Comparison of ENCODE assay signal across 21 cellular contexts in genomic region chr3:71110531-71111222, GRCh38.
DNase-seq lines count a peak whose midpoint lies in the region; ATAC-seq and FAIRE-seq lines count a peak whose summit lies in the region.
"Had no signal": no experiment of that assay in that cellular context is flagged by ENCODE, and none has a peak within 500 bp of the region (broad histone marks: within the 10 kb centered on the region; RNA-seq: fewer than 3 reads in every experiment).

No MANE protein-coding gene starts in this region.

- no peak overlapping the region for H3K4me3 Mint-ChIP-seq in activated T-cell treated with anti-CD3 and anti-CD28 coated beads, Interleukin-2, amount 50 U/mL, for 24 hours
- no peak overlapping the region for H3K4me3 Mint-ChIP-seq in activated T-cell treated with anti-CD3 and anti-CD28 coated beads, Interleukin-2, amount 50 U/mL, for 4 hours
- peak overlapping the region; percentile 59 for H3K4me3 Mint-ChIP-seq in activated naive CD8-positive, alpha-beta T cell
- no peak overlapping the region for H3K4me3 Mint-ChIP-seq in stimulated activated memory B cell treated with anti-CD40 and anti-IgM and Interleukin-4, amounts not matched to agents 10 μg/mL and 1 μg/mL and 100 μg/mL, for 72 hours
- no peak overlapping the region for H3K4me3 Mint-ChIP-seq in effector memory CD8-positive, alpha-beta T cell

- no peaks in the 10 kb centered on the region for H3K27me3 Mint-ChIP-seq in activated T-cell treated with anti-CD3 and anti-CD28 coated beads, Interleukin-2, amount 50 U/mL, for 24 hours
- no peaks in the 10 kb centered on the region for H3K27me3 Mint-ChIP-seq in activated T-cell treated with anti-CD3 and anti-CD28 coated beads, Interleukin-2, amount 50 U/mL, for 4 hours (ENCODE audit: low read depth)
- no peaks in the 10 kb centered on the region for H3K27me3 Mint-ChIP-seq in activated naive CD8-positive, alpha-beta T cell
- H3K27me3 Mint-ChIP-seq in stimulated activated memory B cell treated with anti-CD40 and anti-IgM and Interleukin-4, amounts not matched to agents 10 μg/mL and 1 μg/mL and 100 μg/mL, for 72 hours: no peaks in the 10 kb centered on the region
- no peaks in the 10 kb centered on the region for H3K27me3 Mint-ChIP-seq in effector memory CD8-positive, alpha-beta T cell
- H3K27me3 Mint-ChIP-seq: CD8-positive, alpha-beta memory T cell had no signal

- no peak for ATAC-seq in activated T-cell treated with anti-CD3 and anti-CD28 coated beads, Interleukin-2, amount 50 U/mL, for 4 hours
- peak; percentile 29 for ATAC-seq in left lobe of liver
- ATAC-seq in stimulated activated memory B cell treated with anti-CD40 and anti-IgM and Interleukin-4, amounts not matched to agents 10 μg/mL and 1 μg/mL and 100 μg/mL, for 72 hours: no peak
- ATAC-seq in effector memory CD8-positive, alpha-beta T cell (replicated peaks): no peak
- ATAC-seq: body of pancreas; mucosa of descending colon; stimulated activated effector memory CD8-positive, alpha-beta T cell treated with anti-CD3 and anti-CD28 coated beads, Interleukin-12 subunit alpha, Interleukin-12 subunit beta, amount 100 ng/mL, for 72 hours had no signal

- DNase-seq in activated T-cell treated with anti-CD3 and anti-CD28 coated beads, Interleukin-2, amount 50 U/mL, for 24 hours: no peak
- no peak for DNase-seq in activated T-cell treated with anti-CD3 and anti-CD28 coated beads, Interleukin-2, amount 50 U/mL, for 4 hours
- no peak for DNase-seq in left lobe of liver (ENCODE audit: low spot score)
- no peak for DNase-seq in frontal cortex (ENCODE audit: low spot score in 2 of 2)
- no peak for DNase-seq in effector memory CD8-positive, alpha-beta T cell
- no peak for DNase-seq in stimulated activated CD4-positive, alpha-beta T cell treated with anti-CD3 and anti-CD28 coated beads, Interleukin-4, amount 100 ng/mL, for 1 hour
- DNase-seq: activated gamma-delta T cell; body of pancreas; CD8-positive, alpha-beta memory T cell; dorsolateral prefrontal cortex; EL; hypothalamus; MG63; mucosa of descending colon; NCI-H2081 treated with DMSO at 0.1 percent for 48 hours; PC-9; spleen had no signal

- peaks cover 90% of the 10 kb centered on the region for H3K4me1 Mint-ChIP-seq in activated T-cell treated with anti-CD3 and anti-CD28 coated beads, Interleukin-2, amount 50 U/mL, for 24 hours (ENCODE audit: low read depth)
- H3K4me1 Mint-ChIP-seq in activated T-cell treated with anti-CD3 and anti-CD28 coated beads, Interleukin-2, amount 50 U/mL, for 4 hours (ENCODE audit: low read depth): peaks cover 80% of the 10 kb centered on the region
- peaks cover 84% of the 10 kb centered on the region for H3K4me1 Mint-ChIP-seq in activated naive CD8-positive, alpha-beta T cell (ENCODE audit: low read depth)
- H3K4me1 Mint-ChIP-seq in stimulated activated memory B cell treated with anti-CD40 and anti-IgM and Interleukin-4, amounts not matched to agents 10 μg/mL and 1 μg/mL and 100 μg/mL, for 72 hours: peaks cover 77% of the 10 kb centered on the region
- H3K4me1 Mint-ChIP-seq in effector memory CD8-positive, alpha-beta T cell (ENCODE audit: low read depth in 2 of 2): peaks cover 19 to 61% of the 10 kb centered on the region in 2 donors

- no peaks in the 10 kb centered on the region for H3K9me3 Mint-ChIP-seq in activated T-cell treated with anti-CD3 and anti-CD28 coated beads, Interleukin-2, amount 50 U/mL, for 24 hours
- no peaks in the 10 kb centered on the region for H3K9me3 Mint-ChIP-seq in activated T-cell treated with anti-CD3 and anti-CD28 coated beads, Interleukin-2, amount 50 U/mL, for 4 hours
- H3K9me3 Mint-ChIP-seq in activated naive CD8-positive, alpha-beta T cell (ENCODE audit: low read depth): no peaks in the 10 kb centered on the region
- no peaks in the 10 kb centered on the region for H3K9me3 Mint-ChIP-seq in stimulated activated memory B cell treated with anti-CD40 and anti-IgM and Interleukin-4, amounts not matched to agents 10 μg/mL and 1 μg/mL and 100 μg/mL, for 72 hours
- no peaks in the 10 kb centered on the region for H3K9me3 Mint-ChIP-seq in effector memory CD8-positive, alpha-beta T cell
- H3K9me3 Mint-ChIP-seq: CD8-positive, alpha-beta memory T cell; stimulated activated effector memory CD8-positive, alpha-beta T cell treated with anti-CD3 and anti-CD28 coated beads, Interleukin-12 subunit alpha, Interleukin-12 subunit beta, amount 100 ng/mL, for 72 hours had no signal

- peak overlapping the region; percentile 90 for H3K27ac Mint-ChIP-seq in activated T-cell treated with anti-CD3 and anti-CD28 coated beads, Interleukin-2, amount 50 U/mL, for 24 hours
- H3K27ac Mint-ChIP-seq in activated naive CD8-positive, alpha-beta T cell: peak overlapping the region; percentile 95
- H3K27ac Mint-ChIP-seq in stimulated activated memory B cell treated with anti-CD40 and anti-IgM and Interleukin-4, amounts not matched to agents 10 μg/mL and 1 μg/mL and 100 μg/mL, for 72 hours: peak overlapping the region; percentile 91
- peak overlapping the region in 1 of 2 donors; percentile 81 for H3K27ac Mint-ChIP-seq in effector memory CD8-positive, alpha-beta T cell

- FAIRE-seq in frontal cortex (lab: Jason Lieb, UNC): no peak
- FAIRE-seq: A204.1 had no signal

- peaks cover 93% of the 10 kb centered on the region for H3K36me3 Mint-ChIP-seq in activated T-cell treated with anti-CD3 and anti-CD28 coated beads, Interleukin-2, amount 50 U/mL, for 24 hours (ENCODE audit: low read depth)
- peaks cover 55% of the 10 kb centered on the region for H3K36me3 Mint-ChIP-seq in activated T-cell treated with anti-CD3 and anti-CD28 coated beads, Interleukin-2, amount 50 U/mL, for 4 hours (ENCODE audit: insufficient read depth)
- H3K36me3 Mint-ChIP-seq in activated naive CD8-positive, alpha-beta T cell: peaks cover 42% of the 10 kb centered on the region
- H3K36me3 Mint-ChIP-seq in stimulated activated memory B cell treated with anti-CD40 and anti-IgM and Interleukin-4, amounts not matched to agents 10 μg/mL and 1 μg/mL and 100 μg/mL, for 72 hours: peaks cover 73% of the 10 kb centered on the region
- H3K36me3 Mint-ChIP-seq in effector memory CD8-positive, alpha-beta T cell (ENCODE audit: insufficient read depth): peaks cover 43% of the 10 kb centered on the region
